ENCODE assay signal across 1 cellular context in the genomic region with DNA sequence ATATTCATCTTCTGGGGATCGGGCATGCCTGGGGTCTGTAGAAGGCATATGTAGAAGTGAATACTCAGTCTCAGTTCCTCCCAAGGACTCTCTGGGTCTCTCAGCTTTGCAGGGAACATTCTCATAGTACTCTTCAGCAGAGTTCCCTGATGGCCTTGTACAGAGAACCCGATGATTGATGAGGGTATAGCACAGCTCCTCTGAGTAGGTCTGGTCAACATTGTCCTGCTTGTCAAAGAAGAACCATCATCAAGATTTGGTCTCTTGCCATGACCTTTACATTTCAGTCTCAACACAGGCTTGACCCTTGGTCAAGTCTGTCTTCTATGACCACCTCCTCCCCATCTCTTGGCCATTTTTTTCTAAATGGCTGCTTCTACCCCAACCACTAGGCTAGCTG.
TF ChIP-seq lines count a peak whose summit lies in the region.

No MANE protein-coding gene starts in this region.

TF ChIP-seq in GM12878, 131 proteins besides CTCF, POLR2A, EP300 and RAD21 (continued from another document and continues in another):
- TF ChIP-seq, protein P1, sequence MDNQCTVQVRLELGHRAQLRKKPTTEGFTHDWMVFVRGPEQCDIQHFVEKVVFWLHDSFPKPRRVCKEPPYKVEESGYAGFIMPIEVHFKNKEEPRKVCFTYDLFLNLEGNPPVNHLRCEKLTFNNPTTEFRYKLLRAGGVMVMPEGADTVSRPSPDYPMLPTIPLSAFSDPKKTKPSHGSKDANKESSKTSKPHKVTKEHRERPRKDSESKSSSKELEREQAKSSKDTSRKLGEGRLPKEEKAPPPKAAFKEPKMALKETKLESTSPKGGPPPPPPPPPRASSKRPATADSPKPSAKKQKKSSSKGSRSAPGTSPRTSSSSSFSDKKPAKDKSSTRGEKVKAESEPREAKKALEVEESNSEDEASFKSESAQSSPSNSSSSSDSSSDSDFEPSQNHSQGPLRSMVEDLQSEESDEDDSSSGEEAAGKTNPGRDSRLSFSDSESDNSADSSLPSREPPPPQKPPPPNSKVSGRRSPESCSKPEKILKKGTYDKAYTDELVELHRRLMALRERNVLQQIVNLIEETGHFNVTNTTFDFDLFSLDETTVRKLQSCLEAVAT (IDR thresholded peaks at IDR 0.05), result no peak
- TF ChIP-seq RAD51 (IDR thresholded peaks at IDR 0.05) (no peak), BRCA1 (IDR thresholded peaks at IDR 0.05; ENCODE audit: low read depth, low read length) (no peak), HDAC2 (IDR thresholded peaks at IDR 0.05) (no peak), RFX5 (IDR thresholded peaks at IDR 0.05; ENCODE audit: low read depth, low read length) (no peak), ZNF24 (IDR thresholded peaks at IDR 0.05) (no peak), MTA3 (IDR thresholded peaks at IDR 0.05; ENCODE audit: borderline replicate concordance, low read length) (no peak), SIN3A (IDR thresholded peaks at IDR 0.05; ENCODE audit: low read depth, low read length) (no peak), RBBP5 (conservative IDR thresholded peaks at IDR 0.05) (no peak), NFYA (IDR thresholded peaks at IDR 0.05; ENCODE audit: borderline replicate concordance, low read depth, low read length) (no peak), SIX5 (IDR thresholded peaks at IDR 0.05; ENCODE audit: low read depth, low read length, severe bottlenecking) (no peak), CREB1 (IDR thresholded peaks at IDR 0.05; ENCODE audit: low read depth) (no peak), GATAD2B (conservative IDR thresholded peaks at IDR 0.05; ENCODE audit: low read depth) (no peak), ETV6 (conservative IDR thresholded peaks at IDR 0.05 in 1 of 2, IDR thresholded peaks at IDR 0.05 in 1 of 2; ENCODE audit: borderline replicate concordance in 1 of 2, low read depth in 1 of 2) (no peak), RB1 (IDR thresholded peaks at IDR 0.05; ENCODE audit: borderline replicate concordance) (no peak), LARP7 (IDR thresholded peaks at IDR 0.05) (no peak), SMC3 (IDR thresholded peaks at IDR 0.05; ENCODE audit: borderline replicate concordance, low read length) (no peak), YBX1 (IDR thresholded peaks at IDR 0.05) (no peak), NR2F1 (conservative IDR thresholded peaks at IDR 0.05) (no peak), MEF2A (IDR thresholded peaks at IDR 0.05; ENCODE audit: insufficient read depth, low read depth, low read length) (no peak), PAX8 (IDR thresholded peaks at IDR 0.05) (no peak), BMI1 (IDR thresholded peaks at IDR 0.05; ENCODE audit: borderline replicate concordance) (no peak), FOXK2 (IDR thresholded peaks at IDR 0.05) (no peak), NRF1 (conservative IDR thresholded peaks at IDR 0.05; ENCODE audit: low read depth, low read length) (no peak), SREBF2 (IDR thresholded peaks at IDR 0.05; ENCODE audit: low read length) (no peak), JUNB (IDR thresholded peaks at IDR 0.05) (no peak), NR2C1 (IDR thresholded peaks at IDR 0.05) (no peak), CHD1 (IDR thresholded peaks at IDR 0.05; ENCODE audit: low read depth, low read length) (no peak), SUPT20H (IDR thresholded peaks at IDR 0.05; ENCODE audit: borderline replicate concordance, control insufficient read depth, low read depth, low read length) (no peak), HDGF (IDR thresholded peaks at IDR 0.05) (no peak), CHD2 (IDR thresholded peaks at IDR 0.05; ENCODE audit: borderline replicate concordance, low read depth, low read length) (0 out of 2 replicates have a peak, but pooled peaks have one; percentile 7), HDAC6 (IDR thresholded peaks at IDR 0.05; ENCODE audit: unreplicated experiment) (no peak), MEF2B (IDR thresholded peaks at IDR 0.05; ENCODE audit: partially characterized antibody, poor library complexity, severe bottlenecking) (peak; percentile 9)
- TF ChIP-seq, protein P2, sequence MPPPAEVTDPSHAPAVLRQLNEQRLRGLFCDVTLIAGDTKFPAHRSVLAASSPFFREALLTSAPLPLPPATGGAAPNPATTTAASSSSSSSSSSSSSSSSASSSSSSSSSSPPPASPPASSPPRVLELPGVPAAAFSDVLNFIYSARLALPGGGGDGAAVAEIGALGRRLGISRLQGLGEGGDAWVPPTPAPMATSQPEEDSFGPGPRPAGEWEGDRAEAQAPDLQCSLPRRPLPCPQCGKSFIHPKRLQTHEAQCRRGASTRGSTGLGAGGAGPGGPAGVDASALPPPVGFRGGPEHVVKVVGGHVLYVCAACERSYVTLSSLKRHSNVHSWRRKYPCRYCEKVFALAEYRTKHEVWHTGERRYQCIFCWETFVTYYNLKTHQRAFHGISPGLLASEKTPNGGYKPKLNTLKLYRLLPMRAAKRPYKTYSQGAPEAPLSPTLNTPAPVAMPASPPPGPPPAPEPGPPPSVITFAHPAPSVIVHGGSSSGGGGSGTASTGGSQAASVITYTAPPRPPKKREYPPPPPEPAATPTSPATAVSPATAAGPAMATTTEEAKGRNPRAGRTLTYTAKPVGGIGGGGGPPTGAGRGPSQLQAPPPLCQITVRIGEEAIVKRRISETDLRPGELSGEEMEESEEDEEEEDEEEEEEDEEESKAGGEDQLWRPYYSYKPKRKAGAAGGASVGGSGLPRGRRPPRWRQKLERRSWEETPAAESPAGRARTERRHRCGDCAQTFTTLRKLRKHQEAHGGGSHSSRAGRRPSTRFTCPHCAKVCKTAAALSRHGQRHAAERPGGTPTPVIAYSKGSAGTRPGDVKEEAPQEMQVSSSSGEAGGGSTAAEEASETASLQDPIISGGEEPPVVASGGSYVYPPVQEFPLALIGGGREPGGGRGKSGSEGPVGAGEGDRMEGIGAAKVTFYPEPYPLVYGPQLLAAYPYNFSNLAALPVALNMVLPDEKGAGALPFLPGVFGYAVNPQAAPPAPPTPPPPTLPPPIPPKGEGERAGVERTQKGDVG (CRISPR knock-in tag; IDR thresholded peaks at IDR 0.05), result 0 out of 2 replicates have a peak, but pooled peaks have one; percentile 28
- TF ChIP-seq, protein P3, sequence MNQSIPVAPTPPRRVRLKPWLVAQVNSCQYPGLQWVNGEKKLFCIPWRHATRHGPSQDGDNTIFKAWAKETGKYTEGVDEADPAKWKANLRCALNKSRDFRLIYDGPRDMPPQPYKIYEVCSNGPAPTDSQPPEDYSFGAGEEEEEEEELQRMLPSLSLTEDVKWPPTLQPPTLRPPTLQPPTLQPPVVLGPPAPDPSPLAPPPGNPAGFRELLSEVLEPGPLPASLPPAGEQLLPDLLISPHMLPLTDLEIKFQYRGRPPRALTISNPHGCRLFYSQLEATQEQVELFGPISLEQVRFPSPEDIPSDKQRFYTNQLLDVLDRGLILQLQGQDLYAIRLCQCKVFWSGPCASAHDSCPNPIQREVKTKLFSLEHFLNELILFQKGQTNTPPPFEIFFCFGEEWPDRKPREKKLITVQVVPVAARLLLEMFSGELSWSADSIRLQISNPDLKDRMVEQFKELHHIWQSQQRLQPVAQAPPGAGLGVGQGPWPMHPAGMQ (IDR thresholded peaks at IDR 0.05; ENCODE audit: borderline replicate concordance), result no peak
- TF ChIP-seq, protein P4, sequence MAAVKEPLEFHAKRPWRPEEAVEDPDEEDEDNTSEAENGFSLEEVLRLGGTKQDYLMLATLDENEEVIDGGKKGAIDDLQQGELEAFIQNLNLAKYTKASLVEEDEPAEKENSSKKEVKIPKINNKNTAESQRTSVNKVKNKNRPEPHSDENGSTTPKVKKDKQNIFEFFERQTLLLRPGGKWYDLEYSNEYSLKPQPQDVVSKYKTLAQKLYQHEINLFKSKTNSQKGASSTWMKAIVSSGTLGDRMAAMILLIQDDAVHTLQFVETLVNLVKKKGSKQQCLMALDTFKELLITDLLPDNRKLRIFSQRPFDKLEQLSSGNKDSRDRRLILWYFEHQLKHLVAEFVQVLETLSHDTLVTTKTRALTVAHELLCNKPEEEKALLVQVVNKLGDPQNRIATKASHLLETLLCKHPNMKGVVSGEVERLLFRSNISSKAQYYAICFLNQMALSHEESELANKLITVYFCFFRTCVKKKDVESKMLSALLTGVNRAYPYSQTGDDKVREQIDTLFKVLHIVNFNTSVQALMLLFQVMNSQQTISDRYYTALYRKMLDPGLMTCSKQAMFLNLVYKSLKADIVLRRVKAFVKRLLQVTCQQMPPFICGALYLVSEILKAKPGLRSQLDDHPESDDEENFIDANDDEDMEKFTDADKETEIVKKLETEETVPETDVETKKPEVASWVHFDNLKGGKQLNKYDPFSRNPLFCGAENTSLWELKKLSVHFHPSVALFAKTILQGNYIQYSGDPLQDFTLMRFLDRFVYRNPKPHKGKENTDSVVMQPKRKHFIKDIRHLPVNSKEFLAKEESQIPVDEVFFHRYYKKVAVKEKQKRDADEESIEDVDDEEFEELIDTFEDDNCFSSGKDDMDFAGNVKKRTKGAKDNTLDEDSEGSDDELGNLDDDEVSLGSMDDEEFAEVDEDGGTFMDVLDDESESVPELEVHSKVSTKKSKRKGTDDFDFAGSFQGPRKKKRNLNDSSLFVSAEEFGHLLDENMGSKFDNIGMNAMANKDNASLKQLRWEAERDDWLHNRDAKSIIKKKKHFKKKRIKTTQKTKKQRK (IDR thresholded peaks at IDR 0.05; ENCODE audit: low read depth, low read length), result no peak
- TF ChIP-seq, protein P5, sequence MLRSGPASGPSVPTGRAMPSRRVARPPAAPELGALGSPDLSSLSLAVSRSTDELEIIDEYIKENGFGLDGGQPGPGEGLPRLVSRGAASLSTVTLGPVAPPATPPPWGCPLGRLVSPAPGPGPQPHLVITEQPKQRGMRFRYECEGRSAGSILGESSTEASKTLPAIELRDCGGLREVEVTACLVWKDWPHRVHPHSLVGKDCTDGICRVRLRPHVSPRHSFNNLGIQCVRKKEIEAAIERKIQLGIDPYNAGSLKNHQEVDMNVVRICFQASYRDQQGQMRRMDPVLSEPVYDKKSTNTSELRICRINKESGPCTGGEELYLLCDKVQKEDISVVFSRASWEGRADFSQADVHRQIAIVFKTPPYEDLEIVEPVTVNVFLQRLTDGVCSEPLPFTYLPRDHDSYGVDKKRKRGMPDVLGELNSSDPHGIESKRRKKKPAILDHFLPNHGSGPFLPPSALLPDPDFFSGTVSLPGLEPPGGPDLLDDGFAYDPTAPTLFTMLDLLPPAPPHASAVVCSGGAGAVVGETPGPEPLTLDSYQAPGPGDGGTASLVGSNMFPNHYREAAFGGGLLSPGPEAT (IDR thresholded peaks at IDR 0.05; ENCODE audit: low read depth), result no peak
- TF ChIP-seq, protein P6, sequence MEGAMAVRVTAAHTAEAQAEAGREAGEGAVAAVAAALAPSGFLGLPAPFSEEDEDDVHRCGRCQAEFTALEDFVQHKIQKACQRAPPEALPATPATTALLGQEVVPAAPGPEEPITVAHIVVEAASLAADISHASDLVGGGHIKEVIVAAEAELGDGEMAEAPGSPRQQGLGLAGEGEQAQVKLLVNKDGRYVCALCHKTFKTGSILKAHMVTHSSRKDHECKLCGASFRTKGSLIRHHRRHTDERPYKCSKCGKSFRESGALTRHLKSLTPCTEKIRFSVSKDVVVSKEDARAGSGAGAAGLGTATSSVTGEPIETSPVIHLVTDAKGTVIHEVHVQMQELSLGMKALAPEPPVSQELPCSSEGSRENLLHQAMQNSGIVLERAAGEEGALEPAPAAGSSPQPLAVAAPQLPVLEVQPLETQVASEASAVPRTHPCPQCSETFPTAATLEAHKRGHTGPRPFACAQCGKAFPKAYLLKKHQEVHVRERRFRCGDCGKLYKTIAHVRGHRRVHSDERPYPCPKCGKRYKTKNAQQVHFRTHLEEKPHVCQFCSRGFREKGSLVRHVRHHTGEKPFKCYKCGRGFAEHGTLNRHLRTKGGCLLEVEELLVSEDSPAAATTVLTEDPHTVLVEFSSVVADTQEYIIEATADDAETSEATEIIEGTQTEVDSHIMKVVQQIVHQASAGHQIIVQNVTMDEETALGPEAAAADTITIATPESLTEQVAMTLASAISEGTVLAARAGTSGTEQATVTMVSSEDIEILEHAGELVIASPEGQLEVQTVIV (IDR thresholded peaks at IDR 0.05; ENCODE audit: borderline replicate concordance, partially characterized antibody), result no peak
- TF ChIP-seq, protein P7, sequence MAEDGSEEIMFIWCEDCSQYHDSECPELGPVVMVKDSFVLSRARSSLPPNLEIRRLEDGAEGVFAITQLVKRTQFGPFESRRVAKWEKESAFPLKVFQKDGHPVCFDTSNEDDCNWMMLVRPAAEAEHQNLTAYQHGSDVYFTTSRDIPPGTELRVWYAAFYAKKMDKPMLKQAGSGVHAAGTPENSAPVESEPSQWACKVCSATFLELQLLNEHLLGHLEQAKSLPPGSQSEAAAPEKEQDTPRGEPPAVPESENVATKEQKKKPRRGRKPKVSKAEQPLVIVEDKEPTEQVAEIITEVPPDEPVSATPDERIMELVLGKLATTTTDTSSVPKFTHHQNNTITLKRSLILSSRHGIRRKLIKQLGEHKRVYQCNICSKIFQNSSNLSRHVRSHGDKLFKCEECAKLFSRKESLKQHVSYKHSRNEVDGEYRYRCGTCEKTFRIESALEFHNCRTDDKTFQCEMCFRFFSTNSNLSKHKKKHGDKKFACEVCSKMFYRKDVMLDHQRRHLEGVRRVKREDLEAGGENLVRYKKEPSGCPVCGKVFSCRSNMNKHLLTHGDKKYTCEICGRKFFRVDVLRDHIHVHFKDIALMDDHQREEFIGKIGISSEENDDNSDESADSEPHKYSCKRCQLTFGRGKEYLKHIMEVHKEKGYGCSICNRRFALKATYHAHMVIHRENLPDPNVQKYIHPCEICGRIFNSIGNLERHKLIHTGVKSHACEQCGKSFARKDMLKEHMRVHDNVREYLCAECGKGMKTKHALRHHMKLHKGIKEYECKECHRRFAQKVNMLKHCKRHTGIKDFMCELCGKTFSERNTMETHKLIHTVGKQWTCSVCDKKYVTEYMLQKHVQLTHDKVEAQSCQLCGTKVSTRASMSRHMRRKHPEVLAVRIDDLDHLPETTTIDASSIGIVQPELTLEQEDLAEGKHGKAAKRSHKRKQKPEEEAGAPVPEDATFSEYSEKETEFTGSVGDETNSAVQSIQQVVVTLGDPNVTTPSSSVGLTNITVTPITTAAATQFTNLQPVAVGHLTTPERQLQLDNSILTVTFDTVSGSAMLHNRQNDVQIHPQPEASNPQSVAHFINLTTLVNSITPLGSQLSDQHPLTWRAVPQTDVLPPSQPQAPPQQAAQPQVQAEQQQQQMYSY (CRISPR knock-in tag; IDR thresholded peaks at IDR 0.05), result no peak
- TF ChIP-seq, protein P8, sequence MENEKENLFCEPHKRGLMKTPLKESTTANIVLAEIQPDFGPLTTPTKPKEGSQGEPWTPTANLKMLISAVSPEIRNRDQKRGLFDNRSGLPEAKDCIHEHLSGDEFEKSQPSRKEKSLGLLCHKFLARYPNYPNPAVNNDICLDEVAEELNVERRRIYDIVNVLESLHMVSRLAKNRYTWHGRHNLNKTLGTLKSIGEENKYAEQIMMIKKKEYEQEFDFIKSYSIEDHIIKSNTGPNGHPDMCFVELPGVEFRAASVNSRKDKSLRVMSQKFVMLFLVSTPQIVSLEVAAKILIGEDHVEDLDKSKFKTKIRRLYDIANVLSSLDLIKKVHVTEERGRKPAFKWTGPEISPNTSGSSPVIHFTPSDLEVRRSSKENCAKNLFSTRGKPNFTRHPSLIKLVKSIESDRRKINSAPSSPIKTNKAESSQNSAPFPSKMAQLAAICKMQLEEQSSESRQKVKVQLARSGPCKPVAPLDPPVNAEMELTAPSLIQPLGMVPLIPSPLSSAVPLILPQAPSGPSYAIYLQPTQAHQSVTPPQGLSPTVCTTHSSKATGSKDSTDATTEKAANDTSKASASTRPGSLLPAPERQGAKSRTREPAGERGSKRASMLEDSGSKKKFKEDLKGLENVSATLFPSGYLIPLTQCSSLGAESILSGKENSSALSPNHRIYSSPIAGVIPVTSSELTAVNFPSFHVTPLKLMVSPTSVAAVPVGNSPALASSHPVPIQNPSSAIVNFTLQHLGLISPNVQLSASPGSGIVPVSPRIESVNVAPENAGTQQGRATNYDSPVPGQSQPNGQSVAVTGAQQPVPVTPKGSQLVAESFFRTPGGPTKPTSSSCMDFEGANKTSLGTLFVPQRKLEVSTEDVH (IDR thresholded peaks at IDR 0.05; ENCODE audit: low read depth, partially characterized antibody), result no peak
